In the genomic region with DNA sequence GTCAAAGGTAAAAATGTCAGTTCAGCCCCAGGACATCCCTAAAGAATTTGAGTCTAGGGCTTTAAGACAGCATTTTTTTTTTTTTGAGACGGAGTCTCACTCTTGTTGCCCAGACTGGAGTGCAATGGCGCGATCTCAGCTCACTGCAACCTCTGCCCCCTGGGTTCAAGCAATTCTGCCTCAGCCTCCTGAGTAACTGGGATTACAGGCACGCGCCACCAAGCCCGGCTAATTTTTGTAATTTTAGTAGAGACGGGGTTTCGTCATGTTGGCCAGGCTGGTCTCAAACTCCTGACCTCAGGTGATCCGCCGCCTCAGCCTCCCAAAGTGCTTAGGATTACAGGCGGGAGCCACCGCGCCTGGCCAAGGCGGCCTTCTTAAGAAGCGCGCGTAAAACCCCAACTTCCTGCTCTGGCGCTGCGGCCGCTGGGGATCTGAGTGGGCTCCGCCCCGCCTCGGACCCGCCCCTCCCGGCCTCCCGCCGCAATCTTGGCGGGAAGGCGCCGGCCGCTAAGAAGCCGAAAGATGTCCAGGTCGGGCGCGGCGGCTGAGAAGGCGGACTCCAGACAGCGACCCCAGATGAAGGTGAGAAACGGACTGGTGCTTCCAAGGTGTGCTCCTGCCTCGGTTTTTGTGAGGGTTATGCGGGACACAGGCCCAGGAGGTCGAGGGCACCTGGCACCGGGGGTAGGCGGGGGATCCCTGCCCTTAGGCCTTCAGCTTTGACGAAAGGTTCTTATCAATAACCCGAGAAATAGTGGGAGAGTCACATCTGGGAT, we compare ENCODE assay signal across 8 cellular contexts. TPM values are rescaled to one million over a fixed set of nuclear protein-coding genes. Genes with fewer than 3 reads are reported as not detected.
DNase-seq lines count a peak whose midpoint lies in the region; ATAC-seq and TF ChIP-seq lines count a peak whose summit lies in the region.
"Not testable (repeated sequence)": the region's sequence is repeated elsewhere in the genome, so short reads cannot be mapped to it uniquely, and the experiment has no call there.

A gene (plus strand): TSS at position 495 of the 779 bp plus-strand sequence. CDS start 31 bp downstream, at position 526.

- H3K27ac Mint-ChIP-seq in activated naive CD8-positive, alpha-beta T cell = peak within 1 kb of the TSS; percentile 96

- DNase-seq in GM03348 (ENCODE audit: low spot score) = peak; percentile 93
- DNase-seq in NCI-H1436 (lab: John Stamatoyannopoulos, UW) = peak; percentile 85
- peak; percentile 34 for DNase-seq in SW480 (ENCODE audit: low spot score)
- peak in 41 of 42 donors; percentile 27 to 75 (median 53) for DNase-seq in head of caudate nucleus
- DNase-seq in omental fat pad (ENCODE audit: low spot score) = peak; percentile 54
- peak in 38 of 49 donors; percentile 2 to 77 (median 30) for DNase-seq in substantia nigra (lab: John Stamatoyannopoulos, UW)

- peak; percentile 64 for ATAC-seq in HG02678 (IDR thresholded peaks at IDR 0.05; ENCODE audit: unreplicated experiment)
- peak; percentile 82 for ATAC-seq in omental fat pad (ENCODE audit: low FRiP score)

- H3K4me3 Mint-ChIP-seq in activated naive CD8-positive, alpha-beta T cell = peak within 1 kb of the TSS; percentile 94

- H3K4me1 Mint-ChIP-seq in activated naive CD8-positive, alpha-beta T cell (ENCODE audit: low read depth) = peaks cover 56% of the 10 kb centered on the region

- H3K27ac ChIP-seq in substantia nigra (ENCODE audit: low read depth, low read length, poor library complexity, severe bottlenecking) = not testable (repeated sequence)

- not testable (repeated sequence) for H3K27me3 Mint-ChIP-seq in activated naive CD8-positive, alpha-beta T cell

- not testable (repeated sequence) for TF ChIP-seq CTCF in omental fat pad (IDR thresholded peaks at IDR 0.05)

- not testable (repeated sequence) for H3K9me3 Mint-ChIP-seq in activated naive CD8-positive, alpha-beta T cell (ENCODE audit: low read depth)

- H3K36me3 Mint-ChIP-seq in activated naive CD8-positive, alpha-beta T cell = not testable (repeated sequence)

- intact Hi-C loops in head of caudate nucleus (cut with DNase I) = not testable (repeated sequence)

RNA-seq across cellular contexts. Expression of the gene that starts here (rescaled TPM):
- total RNA-seq in omental fat pad = 1 to 10 TPM; 2.0 to 9.9 (median 3.2) TPM

Comparison
In these comparisons a context has a peak if more than half of its experiments do, and no peak if none do; other contexts are left out.
1. DNase-seq: peak in every context shown above with its lines; median percentile 93 in GM03348; 85 in NCI-H1436; 54 in omental fat pad; 53 in head of caudate nucleus; 34 in SW480; 30 in substantia nigra.